Comparison of ENCODE assay signal across 8 cellular contexts in the genomic region with DNA sequence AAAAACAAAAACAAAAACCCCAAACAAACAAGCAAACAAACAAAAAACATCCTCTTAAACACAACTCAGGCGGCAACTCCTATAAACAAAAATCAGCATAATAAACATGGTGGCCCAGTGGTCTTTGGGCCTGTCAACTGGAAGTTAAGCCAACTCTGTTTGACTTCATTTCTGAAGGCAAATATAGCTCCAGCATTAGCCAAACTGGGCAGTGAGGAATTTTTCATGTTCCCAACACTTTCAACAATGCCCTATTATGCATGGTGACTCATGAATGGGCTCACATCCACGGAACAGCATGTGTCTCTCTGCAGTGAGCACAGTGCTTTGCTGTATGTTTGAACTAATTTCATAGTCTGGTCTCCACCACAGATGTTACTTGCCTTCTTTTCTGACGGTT.
A peak's percentile ranks its signal among the peaks of the same experiment; 100 is the strongest.
DNase-seq lines count a peak whose midpoint lies in the region; ATAC-seq and TF ChIP-seq lines count a peak whose summit lies in the region.

No MANE protein-coding gene starts in this region.

- peak; percentile 69 to 84 (median 76) for ATAC-seq in psoas muscle

- H3K27ac Mint-ChIP-seq in activated T-helper 2 cell treated with anti-CD3 and anti-CD28 coated beads, Interferon-gamma antibody, Interleukin-2, Interleukin-4, amounts not matched to agents 10 μg/mL and 5 μg/mL and 100 μg/mL, durations not matched to agents 14 hours and 24 hours and 36 hours = no peak overlapping the region

- no peaks in the 10 kb centered on the region for H3K36me3 ChIP-seq in adipocyte (ENCODE audit: control insufficient read depth, insufficient read depth, low read length, severe bottlenecking)
- no peaks in the 10 kb centered on the region for H3K36me3 ChIP-seq in psoas muscle (ENCODE audit: insufficient read depth in 1 of 2, low read depth in 1 of 2)
- H3K36me3 ChIP-seq in WERI-Rb-1 = no peaks in the 10 kb centered on the region

- no peak overlapping the region for H3K4me3 ChIP-seq in adipocyte (ENCODE audit: low read length)
- no peak overlapping the region for H3K4me3 ChIP-seq in psoas muscle
- no peak overlapping the region for H3K4me3 ChIP-seq in WERI-Rb-1 (ENCODE audit: low read depth, low read length)

- DNase-seq in DMS 273 (lab: John Stamatoyannopoulos, UW; ENCODE audit: unreplicated experiment) = peak; percentile 61
- peak; percentile 94 for DNase-seq in adipocyte (ENCODE audit: low read depth)
- peak; percentile 87 for DNase-seq in glomerular visceral epithelial cell (ENCODE audit: extremely low spot score)
- peak; percentile 40 to 55 for DNase-seq in psoas muscle
- DNase-seq in WERI-Rb-1 = no peak
- no peak for DNase-seq in activated T-helper 2 cell treated with anti-CD3 and anti-CD28 coated beads, Interferon-gamma antibody, Interleukin-2, Interleukin-4, amounts not matched to agents 10 μg/mL and 5 μg/mL and 100 μg/mL, durations not matched to agents 14 hours and 24 hours and 36 hours (ENCODE audit: low spot score)
- DNase-seq in NCI-H2081 treated with DMSO at 0.1 percent for 48 hours (lab: John Stamatoyannopoulos, UW) = no peak
- no peak for DNase-seq in HuH-7.5 (ENCODE audit: low spot score)

- no peaks in the 10 kb centered on the region for H3K36me3 Mint-ChIP-seq in activated T-helper 2 cell treated with anti-CD3 and anti-CD28 coated beads, Interferon-gamma antibody, Interleukin-2, Interleukin-4, amounts not matched to agents 10 μg/mL and 5 μg/mL and 100 μg/mL, durations not matched to agents 14 hours and 24 hours and 36 hours (ENCODE audit: low read depth)

- no peaks in the 10 kb centered on the region for H3K4me1 Mint-ChIP-seq in activated T-helper 2 cell treated with anti-CD3 and anti-CD28 coated beads, Interferon-gamma antibody, Interleukin-2, Interleukin-4, amounts not matched to agents 10 μg/mL and 5 μg/mL and 100 μg/mL, durations not matched to agents 14 hours and 24 hours and 36 hours (ENCODE audit: low read depth)

- intact Hi-C loops in psoas muscle (cut with DNase I) = no loop called here
- intact Hi-C loops in activated T-helper 2 cell treated with anti-CD3 and anti-CD28 coated beads, Interferon-gamma antibody, Interleukin-2, Interleukin-4, amounts not matched to agents 10 μg/mL and 5 μg/mL and 100 μg/mL, durations not matched to agents 14 hours and 24 hours and 36 hours (cut with micrococcal nuclease) = no loop called here

- no peaks in the 10 kb centered on the region for H3K9me3 ChIP-seq in adipocyte (ENCODE audit: control insufficient read depth, low read length)
- no peaks in the 10 kb centered on the region for H3K9me3 ChIP-seq in psoas muscle
- H3K9me3 ChIP-seq in WERI-Rb-1 (ENCODE audit: severe bottlenecking) = no peaks in the 10 kb centered on the region

- WGBS in psoas muscle, 3 donors = 52 to 60% (median 54%) methylated on average over 3 of the region's 3 CpGs

- no peak overlapping the region for H3K4me3 Mint-ChIP-seq in activated T-helper 2 cell treated with anti-CD3 and anti-CD28 coated beads, Interferon-gamma antibody, Interleukin-2, Interleukin-4, amounts not matched to agents 10 μg/mL and 5 μg/mL and 100 μg/mL, durations not matched to agents 14 hours and 24 hours and 36 hours (ENCODE audit: low read depth)

- no peak for TF ChIP-seq CTCF in psoas muscle (IDR thresholded peaks at IDR 0.05)
- no peak for TF ChIP-seq CTCF in WERI-Rb-1 (IDR thresholded peaks at IDR 0.05; ENCODE audit: low read depth, low read length)

- no peaks in the 10 kb centered on the region for H3K9me3 Mint-ChIP-seq in activated T-helper 2 cell treated with anti-CD3 and anti-CD28 coated beads, Interferon-gamma antibody, Interleukin-2, Interleukin-4, amounts not matched to agents 10 μg/mL and 5 μg/mL and 100 μg/mL, durations not matched to agents 14 hours and 24 hours and 36 hours

- H3K27me3 Mint-ChIP-seq in activated T-helper 2 cell treated with anti-CD3 and anti-CD28 coated beads, Interferon-gamma antibody, Interleukin-2, Interleukin-4, amounts not matched to agents 10 μg/mL and 5 μg/mL and 100 μg/mL, durations not matched to agents 14 hours and 24 hours and 36 hours (ENCODE audit: low read depth) = no peaks in the 10 kb centered on the region

- H3K27me3 ChIP-seq in adipocyte (replicated peaks; ENCODE audit: control insufficient read depth, insufficient read depth, low read length) (no peaks in the 10 kb centered on the region), psoas muscle (ENCODE audit: insufficient read depth in 3 of 3, low read length in 2 of 3) (no peaks in the 10 kb centered on the region), WERI-Rb-1 (ENCODE audit: insufficient read depth, low read depth, severe bottlenecking) (peaks cover 92% of the 10 kb centered on the region)

- peak overlapping the region; percentile 76 for H3K9ac ChIP-seq in adipocyte (ENCODE audit: low read length)

- H3K4me1 ChIP-seq in adipocyte (ENCODE audit: control insufficient read depth, insufficient read depth, low read length) = peaks cover 48% of the 10 kb centered on the region
- peaks cover 30% of the 10 kb centered on the region for H3K4me1 ChIP-seq in psoas muscle

- peak overlapping the region; percentile 82 for H3K27ac ChIP-seq in psoas muscle
- no peak overlapping the region for H3K27ac ChIP-seq in WERI-Rb-1

Comparison
In these comparisons a context has a peak if more than half of its experiments do, and no peak if none do; other contexts are left out.
1. DNase-seq: peak in DMS 273 (single experiment), adipocyte (single experiment), glomerular visceral epithelial cell (single experiment) and psoas muscle (2 of 2); none in WERI-Rb-1 (single experiment), activated T-helper 2 cell treated with anti-CD3 and anti-CD28 coated beads, Interferon-gamma antibody, Interleukin-2, Interleukin-4, amounts not matched to agents 10 μg/mL and 5 μg/mL and 100 μg/mL, durations not matched to agents 14 hours and 24 hours and 36 hours (single experiment), NCI-H2081 treated with DMSO at 0.1 percent for 48 hours (single experiment) and HuH-7.5 (single experiment).